ENCODE assay signal across 8 cellular contexts in the genomic region with DNA sequence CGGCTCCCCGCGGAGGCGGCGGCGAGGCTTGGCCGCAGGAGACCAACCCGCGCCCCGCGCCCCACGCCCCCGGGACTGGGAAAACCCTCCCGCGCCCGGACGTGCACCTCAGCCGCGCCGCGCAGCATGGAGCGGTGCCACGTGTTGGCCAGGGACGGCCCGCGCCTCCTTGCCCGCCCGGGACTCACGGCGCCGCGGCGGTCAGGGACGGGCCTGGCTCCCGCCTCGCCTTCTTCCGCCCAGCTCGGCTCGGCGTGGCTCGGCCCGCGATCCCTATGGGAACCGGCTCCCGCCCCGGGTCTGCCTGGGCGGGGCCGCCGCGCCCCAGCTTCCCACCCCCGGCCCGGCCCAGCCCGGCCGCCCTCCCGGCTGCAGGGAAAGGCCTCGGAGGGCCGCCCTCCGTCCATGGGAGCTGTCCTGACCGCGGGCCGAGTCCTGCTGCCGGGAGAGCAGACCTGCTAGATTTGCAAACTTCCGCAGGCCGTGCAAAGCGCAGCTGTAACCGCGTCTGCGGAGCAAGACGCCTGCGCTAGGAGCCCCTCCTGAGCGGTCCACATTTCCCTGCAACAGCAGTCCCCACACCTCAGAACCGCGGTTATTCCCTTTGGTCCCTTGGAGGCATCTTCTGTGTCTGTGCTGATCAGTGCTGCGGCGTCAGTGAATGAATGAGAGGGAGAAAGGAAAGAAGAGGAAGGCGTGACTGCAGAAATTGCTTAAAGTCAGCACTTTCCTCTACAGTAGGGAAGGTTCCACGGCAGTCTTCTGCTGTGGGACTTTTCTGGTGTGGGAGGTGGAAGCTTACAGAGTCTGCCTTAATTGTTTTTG. TPM values are rescaled to one million over a fixed set of nuclear protein-coding genes. Genes with fewer than 3 reads are reported as not detected.
A peak's percentile ranks its signal among the peaks of the same experiment; 100 is the strongest.
DNase-seq lines count a peak whose midpoint lies in the region; ATAC-seq, FAIRE-seq and TF ChIP-seq lines count a peak whose summit lies in the region.

A gene (minus strand): TSS at position 246 of the 825 bp plus-strand sequence. CDS start 1,013 bp downstream, outside the sequence.

- POLR2A ChIA-PET in endothelial cell of umbilical vein (lab: Charles Lee) = interaction anchor here (1.2 to 1.4 kb wide), 2 partner anchors 33 to 85 kb away, joined by 3 to 5 read pairs; a partner anchor contains a TSS

- no peaks in the 10 kb centered on the region for H4K20me1 ChIP-seq in endothelial cell of umbilical vein (replicated peaks; ENCODE audit: control insufficient read depth, extremely low read depth, insufficient read depth, low read length)

- H3K23ac ChIP-seq in mesendoderm (ENCODE audit: low read length) = no peak within 1 kb of the TSS

- no peak for TF ChIP-seq CTCF in endothelial cell of umbilical vein (IDR thresholded peaks at IDR 0.05; ENCODE audit: extremely low read depth in 1 of 2, insufficient read depth in 1 of 2, low read depth in 1 of 2, low read length in 2 of 2)

- CTCF ChIA-PET in endothelial cell of umbilical vein (lab: Charles Lee) = interaction anchor here (1.1 to 2.3 kb wide), 5 partner anchors 33 to 77 kb away, joined by 4 to 33 read pairs (median 5); no protein-coding TSS in a partner anchor

- no TSS peak for BruUV-seq in endothelial cell of umbilical vein (replicated peaks; lab: Mats Ljungman, UMichigan)

- no CpG with 5 or more reads among the region's 77 CpGs for WGBS in mesendoderm (ENCODE audit: extremely low coverage, insufficient coverage, low lambda C conversion rate)

- ATAC-seq in HG02870 (IDR thresholded peaks at IDR 0.05; ENCODE audit: unreplicated experiment) = peak; percentile 46

- H3K79me1 ChIP-seq in mesendoderm (ENCODE audit: low read length) = no peaks in the 10 kb centered on the region

- intact Hi-C loops in endothelial cell of umbilical vein (cut with micrococcal nuclease) = loop anchor here (1.0 to 5.0 kb wide), 3 partner anchors 45 to 135 kb away; a partner anchor contains a TSS

- no peaks in the 10 kb centered on the region for H3K27me3 ChIP-seq in endothelial cell of umbilical vein (ENCODE audit: control insufficient read depth in 2 of 2, insufficient read depth in 2 of 2, low read length in 2 of 2)
- no peaks in the 10 kb centered on the region for H3K27me3 ChIP-seq in mesendoderm (ENCODE audit: insufficient read depth, low read length, poor library complexity)

- H4K5ac ChIP-seq in mesendoderm (ENCODE audit: low read length) = no peak within 1 kb of the TSS

- H3K79me2 ChIP-seq in endothelial cell of umbilical vein (ENCODE audit: control insufficient read depth, insufficient read depth, low read length) = no peaks in the 10 kb centered on the region
- no peaks in the 10 kb centered on the region for H3K79me2 ChIP-seq in mesendoderm (ENCODE audit: control insufficient read depth, insufficient read depth, low read length)

- no peak within 1 kb of the TSS for H2BK5ac ChIP-seq in mesendoderm (ENCODE audit: low read length)

- H3K4me3 ChIP-seq in endothelial cell of umbilical vein (replicated peaks in 1 of 3; ENCODE audit: insufficient read depth in 1 of 3, low read depth in 1 of 3, low read length in 3 of 3) (peak within 1 kb of the TSS; percentile 72 to 97 (median 88)), mesendoderm (ENCODE audit: low read length) (peak within 1 kb of the TSS; percentile 29)

- no peak within 1 kb of the TSS for H3K4ac ChIP-seq in mesendoderm (ENCODE audit: low read depth, low read length)

- H3K4me2 ChIP-seq in endothelial cell of umbilical vein (ENCODE audit: insufficient read depth, low read length) (peak within 1 kb of the TSS; percentile 100), mesendoderm (ENCODE audit: low read length) (peak within 1 kb of the TSS; percentile 76)

- H2AFZ ChIP-seq in endothelial cell of umbilical vein (ENCODE audit: low read depth, low read length) = peak within 1 kb of the TSS; percentile 92

- H4K8ac ChIP-seq in mesendoderm (ENCODE audit: low read depth, low read length) = no peak within 1 kb of the TSS

- peak within 1 kb of the TSS; percentile 48 for H3K27ac ChIP-seq in endothelial cell of umbilical vein (ENCODE audit: insufficient read depth, low read depth, low read length)
- peak within 1 kb of the TSS; percentile 2 for H3K27ac ChIP-seq in mesendoderm (ENCODE audit: low read depth, low read length)

- no peak within 1 kb of the TSS for H2AK5ac ChIP-seq in mesendoderm (ENCODE audit: low read length)

- H3K9me1 ChIP-seq in endothelial cell of umbilical vein (replicated peaks; ENCODE audit: control insufficient read depth, extremely low read depth, insufficient read depth, low read length) = no peaks in the 10 kb centered on the region

- H3K9me3 ChIP-seq in endothelial cell of umbilical vein (replicated peaks; ENCODE audit: control insufficient read depth, insufficient read depth, low read length) = no peaks in the 10 kb centered on the region

- H3K9ac ChIP-seq in endothelial cell of umbilical vein (replicated peaks; ENCODE audit: extremely low read depth, insufficient read depth, low read length) (peak within 1 kb of the TSS; percentile 69), mesendoderm (ENCODE audit: low read length) (peak within 1 kb of the TSS; percentile 72)

- no peak within 1 kb of the TSS for H2BK120ac ChIP-seq in mesendoderm (ENCODE audit: low read depth, low read length)

- DNase-seq in NCI-H82 (lab: John Stamatoyannopoulos, UW) (peak; percentile 41), NCI-H82 treated with DMSO at 0.1 percent for 48 hours (lab: John Stamatoyannopoulos, UW; ENCODE audit: unreplicated experiment) (no peak), NCI-H345 treated with DMSO at 0.1 percent for 48 hours (lab: John Stamatoyannopoulos, UW; ENCODE audit: unreplicated experiment) (peak; percentile 35), endothelial cell of umbilical vein (ENCODE audit: low read depth, low spot score) (peak; percentile 75), mesendoderm (peak; percentile 85)
- DNase-seq in activated CD8-positive, alpha-beta memory T cell treated with anti-CD3 and anti-CD28 coated beads, Interleukin-2, amount 50 U/mL, for 4 hours = peak; percentile 52
- DNase-seq in stimulated activated CD8-positive, alpha-beta memory T cell treated with anti-CD3 and anti-CD28 coated beads, Interleukin-12 subunit alpha, Interleukin-12 subunit beta, amount 100 ng/mL, for 4 hours (ENCODE audit: low read depth) = peak; percentile 30

- H3K18ac ChIP-seq in mesendoderm (ENCODE audit: low read length) = peak within 1 kb of the TSS; percentile 5

- peaks cover 15% of the 10 kb centered on the region for H3K4me1 ChIP-seq in endothelial cell of umbilical vein (ENCODE audit: control insufficient read depth, extremely low read depth, insufficient read depth, low read length)
- H3K4me1 ChIP-seq in mesendoderm (ENCODE audit: control insufficient read depth, low read depth, low read length) = peaks cover 4% of the 10 kb centered on the region

- H2BK15ac ChIP-seq in mesendoderm (replicated peaks; ENCODE audit: low read depth) = no peak within 1 kb of the TSS

- H3K56ac ChIP-seq in mesendoderm (ENCODE audit: low read length) = peak within 1 kb of the TSS; percentile 90

- FAIRE-seq in endothelial cell of umbilical vein (lab: Jason Lieb, UNC) = peak; percentile 50

- dilution Hi-C loops in endothelial cell of umbilical vein (cut with MboI; ENCODE audit: extremely low pct_ligation_motif_present, low sequenced_read_pairs) = no loop called here

- TF ChIP-seq POLR2A in endothelial cell of umbilical vein (IDR thresholded peaks at IDR 0.05; ENCODE audit: low read depth, low read length) = peak; percentile 60

- H3K36me3 ChIP-seq in endothelial cell of umbilical vein (ENCODE audit: control insufficient read depth in 2 of 2, extremely low read depth in 1 of 2, insufficient read depth in 2 of 2, low read length in 2 of 2) (no peaks in the 10 kb centered on the region), mesendoderm (ENCODE audit: control insufficient read depth, insufficient read depth, low read length) (no peaks in the 10 kb centered on the region)

TF ChIP-seq in endothelial cell of umbilical vein, 7 proteins besides CTCF, POLR2A, EP300 and RAD21:
- TF ChIP-seq MYC (IDR thresholded peaks at IDR 0.05; ENCODE audit: low read depth, low read length) (peak; percentile 85), POLR2AphosphoS5 (IDR thresholded peaks at IDR 0.05; ENCODE audit: insufficient read depth, low read depth, low read length) (peak; percentile 73), FOS (IDR thresholded peaks at IDR 0.05; ENCODE audit: borderline replicate concordance, insufficient read depth, low read length) (no peak), EZH2 (IDR thresholded peaks at IDR 0.05; ENCODE audit: borderline replicate concordance, low read depth, low read length, severe bottlenecking) (no peak)
- TF ChIP-seq, protein P1, sequence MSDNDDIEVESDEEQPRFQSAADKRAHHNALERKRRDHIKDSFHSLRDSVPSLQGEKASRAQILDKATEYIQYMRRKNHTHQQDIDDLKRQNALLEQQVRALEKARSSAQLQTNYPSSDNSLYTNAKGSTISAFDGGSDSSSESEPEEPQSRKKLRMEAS (IDR thresholded peaks at IDR 0.05; ENCODE audit: insufficient read depth, insufficient read length) = peak; percentile 77

RNA-seq across cellular contexts. Expression of the gene that starts here (rescaled TPM):
- 9.7 and 14.2 TPM in 2 replicates for total RNA-seq in endothelial cell of umbilical vein
- polyA plus RNA-seq in endothelial cell of umbilical vein = 1.6 and 2.6 TPM in 2 replicates
- polyA plus RNA-seq in endothelial cell of umbilical vein (2011; cell fraction: cytosol; rRNA removed) = 2.0 and 2.9 TPM in 2 replicates
- polyA plus RNA-seq in endothelial cell of umbilical vein (2011; cell fraction: nucleus; rRNA removed) = 3.6 and 3.8 TPM in 2 replicates
- polyA plus RNA-seq in endothelial cell of umbilical vein (2012) = 4.2 and 9.2 TPM in 2 replicates
- 4.1 and 15.8 TPM in 2 replicates for polyA minus RNA-seq in endothelial cell of umbilical vein
- polyA minus RNA-seq in endothelial cell of umbilical vein (2011; cell fraction: cytosol; rRNA and poly(A)+ RNA removed) = 4.8 TPM
- 8.3 and 19.3 TPM in 2 replicates for polyA minus RNA-seq in endothelial cell of umbilical vein (2011; cell fraction: nucleus; rRNA and poly(A)+ RNA removed)
- 0.84 TPM for polyA plus RNA-seq in mesendoderm (2013, experiment 1 of 2)
- 0.97 TPM for polyA plus RNA-seq in mesendoderm (2013, experiment 2 of 2)
